Comparison of ENCODE assay signal across 8 cellular contexts in the genomic region with DNA sequence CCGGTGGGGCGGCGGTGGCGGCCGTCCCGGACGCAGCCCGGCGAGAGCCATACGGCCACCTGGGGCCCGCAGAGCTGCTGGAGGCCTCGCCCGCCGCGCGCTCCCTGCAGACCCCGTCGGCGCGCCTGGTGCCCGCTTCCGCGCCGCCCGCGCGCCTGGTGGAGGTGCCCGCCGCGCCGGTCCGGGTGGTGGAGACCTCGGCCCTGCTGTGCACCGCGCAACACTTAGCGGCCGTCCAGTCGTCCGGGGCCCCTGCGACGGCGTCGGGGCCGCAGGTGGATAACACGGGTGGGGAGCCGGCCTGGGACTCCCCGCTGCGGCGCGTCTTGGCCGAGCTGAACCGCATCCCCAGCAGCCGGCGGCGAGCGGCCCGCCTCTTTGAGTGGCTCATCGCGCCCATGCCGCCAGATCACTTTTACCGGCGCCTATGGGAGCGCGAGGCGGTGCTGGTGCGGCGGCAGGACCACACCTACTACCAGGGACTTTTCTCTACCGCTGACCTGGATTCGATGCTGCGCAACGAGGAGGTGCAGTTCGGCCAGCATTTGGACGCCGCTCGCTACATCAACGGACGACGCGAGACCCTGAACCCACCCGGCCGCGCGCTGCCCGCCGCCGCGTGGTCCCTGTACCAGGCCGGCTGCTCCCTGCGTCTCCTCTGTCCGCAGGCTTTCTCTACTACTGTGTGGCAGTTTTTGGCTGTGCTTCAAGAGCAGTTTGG. TPM values are rescaled to one million over a fixed set of nuclear protein-coding genes. Genes with fewer than 3 reads are reported as not detected.
A peak's percentile ranks its signal among the peaks of the same experiment; 100 is the strongest.
DNase-seq lines count a peak whose midpoint lies in the region; ATAC-seq and TF ChIP-seq lines count a peak whose summit lies in the region.

No MANE protein-coding gene starts in this region.

- TF ChIP-seq CTCF in activated B cell treated with CpG ODN at 0.5 μM for 24 hours (IDR thresholded peaks at IDR 0.05) (no peak), cardiac fibroblast (IDR thresholded peaks at IDR 0.05; ENCODE audit: low read depth, low read length) (no peak)

- intact Hi-C loops in activated B cell treated with CpG ODN at 0.5 μM for 24 hours (cut with micrococcal nuclease), result loop anchor here (1.0 to 5.0 kb wide), 5 partner anchors 76 to 433 kb away; a partner anchor contains a TSS

- CTCF ChIA-PET in activated B cell treated with CpG ODN at 0.5 μM for 24 hours (lab: Charles Lee), result interaction anchor here (0.9 to 1.6 kb wide), 4 partner anchors 16 to 196 kb away, joined by 3 to 7 read pairs (median 4); no protein-coding TSS in a partner anchor

- H3K4me3 ChIP-seq in cardiac fibroblast (replicated peaks in 1 of 2; ENCODE audit: low read depth in 2 of 2, low read length in 2 of 2), result peak overlapping the region; percentile 62 to 72

- peaks cover 34% of the 10 kb centered on the region for H3K36me3 Mint-ChIP-seq in activated B cell treated with CpG ODN at 0.5 μM for 24 hours (ENCODE audit: low read depth)

- H3K27ac Mint-ChIP-seq in activated B cell treated with CpG ODN at 0.5 μM for 24 hours, result peak overlapping the region; percentile 80

- peak overlapping the region; percentile 88 for H3K4me3 Mint-ChIP-seq in activated B cell treated with CpG ODN at 0.5 μM for 24 hours

- peaks cover 49% of the 10 kb centered on the region for H3K4me1 Mint-ChIP-seq in activated B cell treated with CpG ODN at 0.5 μM for 24 hours

- H3K27me3 Mint-ChIP-seq in activated B cell treated with CpG ODN at 0.5 μM for 24 hours, result no peaks in the 10 kb centered on the region

- POLR2A ChIA-PET in activated B cell treated with CpG ODN at 0.5 μM for 24 hours (lab: Charles Lee), result interaction anchor here (0.6 to 2.0 kb wide), 17 partner anchors 8 to 497 kb away, joined by 3 to 17 read pairs (median 6); a partner anchor contains a TSS

- ATAC-seq in HG02642 (IDR thresholded peaks at IDR 0.05; ENCODE audit: poor library complexity, unreplicated experiment), result peak; percentile 60
- ATAC-seq in activated B cell treated with CpG ODN at 0.5 μM for 24 hours (ENCODE audit: low read depth), result peak; percentile 51

- DNase-seq in NCI-H1417 (lab: John Stamatoyannopoulos, UW) (peak; percentile 70 to 95 (median 85)), activated B cell treated with CpG ODN at 0.5 μM for 24 hours (no peak), cardiac fibroblast (ENCODE audit: low read depth in 2 of 2) (peak; percentile 60 to 61), left kidney (ENCODE audit: low read depth, low spot score) (peak; percentile 76), foreskin melanocyte (no peak)
- peak; percentile 67 to 68 for DNase-seq in stimulated activated CD4-positive, alpha-beta T cell treated with anti-CD3 and anti-CD28 coated beads, Interleukin-4, amount 100 ng/mL, for 4 hours

- TF ChIP-seq POLR2A in GM15510 (IDR thresholded peaks at IDR 0.05; ENCODE audit: borderline replicate concordance, extremely low read depth, insufficient read length), result peak; percentile 43

- H3K9me3 Mint-ChIP-seq in activated B cell treated with CpG ODN at 0.5 μM for 24 hours, result no peaks in the 10 kb centered on the region

RNA-seq across cellular contexts. Expression of a gene that starts 0.7 kb away (rescaled TPM):
- total RNA-seq in activated B cell treated with CpG ODN at 0.5 μM for 24 hours, result 21.6 and 21.7 TPM in 2 replicates

RNA-seq across cellular contexts. Expression of a gene that starts 33.1 kb away (rescaled TPM):
- 69.5 and 71.4 TPM in 2 replicates for total RNA-seq in activated B cell treated with CpG ODN at 0.5 μM for 24 hours

RNA-seq across cellular contexts. Expression of a gene that starts 45.5 kb away (rescaled TPM):
- 2.7 and 3.0 TPM in 2 replicates for total RNA-seq in activated B cell treated with CpG ODN at 0.5 μM for 24 hours

Comparison
In these comparisons a context has a peak if more than half of its experiments do, and no peak if none do; other contexts are left out.
1. DNase-seq: peak in NCI-H1417 (3 of 3), cardiac fibroblast (2 of 2), left kidney (single experiment) and stimulated activated CD4-positive, alpha-beta T cell treated with anti-CD3 and anti-CD28 coated beads, Interleukin-4, amount 100 ng/mL, for 4 hours (2 of 2); none in activated B cell treated with CpG ODN at 0.5 μM for 24 hours (single experiment) and foreskin melanocyte (single experiment).